Comparison of ENCODE assay signal across 15 cellular contexts in the genomic region with DNA sequence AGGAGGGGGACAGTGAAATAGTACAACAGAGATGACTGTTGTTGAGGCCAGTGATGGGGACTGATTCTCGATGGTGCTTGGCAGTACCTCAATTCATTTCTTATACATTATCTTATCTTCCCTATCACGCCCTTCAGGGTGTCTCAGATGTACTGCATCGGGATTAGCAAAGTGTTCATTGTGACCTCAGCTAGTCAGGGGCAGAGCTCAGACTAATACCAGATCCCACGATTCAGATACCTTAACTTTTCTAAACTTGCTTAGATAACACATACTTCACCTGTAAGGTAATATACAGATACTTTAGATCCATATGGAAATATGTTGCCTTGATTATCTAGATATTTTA.
DNase-seq lines count a peak whose midpoint lies in the region; ATAC-seq, FAIRE-seq and TF ChIP-seq lines count a peak whose summit lies in the region.
"Had no signal": no experiment of that assay in that cellular context is flagged by ENCODE, and none has a peak within 500 bp of the region (broad histone marks: within the 10 kb centered on the region; RNA-seq: fewer than 3 reads in every experiment).

No MANE protein-coding gene starts in this region.

- no peak for ATAC-seq in HCT116
- ATAC-seq: GM23338, HepG2 had no signal

- RAD21 ChIA-PET in HCT116 (lab: Charles Lee; ENCODE audit: low non-redundant PET in 1 of 2, low total read pairs in 2 of 2, uncharacterized antibody in 2 of 2, unreplicated experiment in 2 of 2), result no interaction called here

- H3K36me3 ChIP-seq in HCT116 (ENCODE audit: control insufficient read depth in 1 of 2, insufficient read depth in 2 of 2, low read length in 2 of 2), result no peaks in the 10 kb centered on the region
- no peaks in the 10 kb centered on the region for H3K36me3 ChIP-seq in PC-9 (ENCODE audit: low read depth)
- no peaks in the 10 kb centered on the region for H3K36me3 ChIP-seq in esophagus (ENCODE audit: control insufficient read depth in 2 of 2, insufficient read depth in 2 of 2, low read length in 1 of 2)
- H3K36me3 ChIP-seq in stomach, result no peaks in the 10 kb centered on the region
- H3K36me3 ChIP-seq: BLaER1 treated with 17β-estradiol and CSF1 and Interleukin-3, amounts not matched to agents 10 nM and 100 nM had no signal

- intact Hi-C loops in HCT116 (cut with micrococcal nuclease), result no loop called here
- intact Hi-C loops in PC-9 (cut with micrococcal nuclease; ENCODE audit: unreplicated experiment), result loop anchor here (10.0 kb wide), 1 partner anchor 720 kb away; a partner anchor contains a TSS
- intact Hi-C loops in stomach (cut with DNase I; ENCODE audit: low total_unique reads), result no loop called here

- H3K4me2 ChIP-seq in HCT116 (ENCODE audit: low read length), result peak overlapping the region; percentile 30
- peak overlapping the region; percentile 48 for H3K4me2 ChIP-seq in PC-9
- H3K4me2 ChIP-seq: BLaER1 treated with 17β-estradiol and CSF1 and Interleukin-3, amounts not matched to agents 10 nM and 100 nM; GM23338 had no signal

- H3K36me3 Mint-ChIP-seq in mesothelial cell of epicardium, result peaks cover 1% of the 10 kb centered on the region
- H3K36me3 Mint-ChIP-seq: CD4-positive, CD25-positive, alpha-beta regulatory T cell had no signal

- no peak for TF ChIP-seq POLR2A in HCT116 (IDR thresholded peaks at IDR 0.05; ENCODE audit: borderline replicate concordance, extremely low read depth, insufficient read depth, insufficient read length)
- TF ChIP-seq POLR2A in stomach (IDR thresholded peaks at IDR 0.05), result no peak

- no peak for TF ChIP-seq EP300 in stomach (IDR thresholded peaks at IDR 0.05)

- H3K9me2 ChIP-seq in HCT116 (ENCODE audit: insufficient read depth), result no peaks in the 10 kb centered on the region
- no peaks in the 10 kb centered on the region for H3K9me2 ChIP-seq in PC-9 (ENCODE audit: insufficient read depth)

- no peaks in the 10 kb centered on the region for H4K20me1 ChIP-seq in HCT116 (ENCODE audit: insufficient read depth)
- H4K20me1 ChIP-seq in PC-9 (ENCODE audit: insufficient read depth), result no peaks in the 10 kb centered on the region
- H4K20me1 ChIP-seq: BLaER1 treated with 17β-estradiol and CSF1 and Interleukin-3, amounts not matched to agents 10 nM and 100 nM had no signal

- no peak for DNase-seq in HCT116 (ENCODE audit: low read depth, low spot score)
- DNase-seq in PC-9, result no peak
- no peak for DNase-seq in mesothelial cell of epicardium (ENCODE audit: low spot score in 2 of 2, unreplicated experiment in 2 of 2)
- no peak for DNase-seq in T1000 (lab: John Stamatoyannopoulos, UW)
- no peak for DNase-seq in activated T-cell treated with anti-CD3 and anti-CD28 coated beads for 4 hours
- no peak for DNase-seq in stomach
- no peak for DNase-seq in HTR-8/SVneo (ENCODE audit: insufficient read length, low spot score)
- DNase-seq: ACHN; CD4-positive, CD25-positive, alpha-beta regulatory T cell; DMS53; H7 had no signal

- TF ChIP-seq CTCF in HCT116 (IDR thresholded peaks at IDR 0.05 in 2 of 3, conservative IDR thresholded peaks at IDR 0.05 in 1 of 3; ENCODE audit: borderline replicate concordance in 1 of 3, insufficient read depth in 1 of 3, low read depth in 2 of 3, low read length in 2 of 3) (no peak), PC-9 (conservative IDR thresholded peaks at IDR 0.05) (no peak), mesothelial cell of epicardium (IDR thresholded peaks at IDR 0.05; ENCODE audit: unreplicated experiment) (no peak), stomach (IDR thresholded peaks at IDR 0.05) (no peak)

- POLR2A ChIA-PET in HCT116 (lab: Charles Lee) (no interaction called here), PC-9 (lab: Charles Lee; ENCODE audit: unreplicated experiment) (no interaction called here)

- H3K79me2 ChIP-seq in HCT116 (ENCODE audit: insufficient read depth, low read length) (no peaks in the 10 kb centered on the region), PC-9 (ENCODE audit: low read depth) (no peaks in the 10 kb centered on the region)

- H3K4me3 ChIP-seq in HCT116 (replicated peaks in 1 of 2; ENCODE audit: low read depth in 1 of 2, low read length in 2 of 2) (no peak overlapping the region), PC-9 (no peak overlapping the region), esophagus (ENCODE audit: low read depth in 1 of 2, low read length in 2 of 2) (no peak overlapping the region), stomach (no peak overlapping the region)
- H3K4me3 ChIP-seq: BLaER1 treated with 17β-estradiol and CSF1 and Interleukin-3, amounts not matched to agents 10 nM and 100 nM; GM23338 had no signal

- H2AFZ ChIP-seq in HCT116 (ENCODE audit: low read depth, low read length, poor library complexity, severe bottlenecking) (no peak overlapping the region), PC-9 (no peak overlapping the region)
- H2AFZ ChIP-seq: GM23338 had no signal

- no peak overlapping the region for H3K4me3 Mint-ChIP-seq in mesothelial cell of epicardium
- H3K4me3 Mint-ChIP-seq: CD4-positive, CD25-positive, alpha-beta regulatory T cell; GM23338 had no signal

- WGBS in esophagus, 2 donors, result 24 to 40% methylated on average over 4 of the region's 4 CpGs
- WGBS in stomach, 5 donors, result 18 to 60% (median 39%) methylated on average over 4 of the region's 4 CpGs

- no peak overlapping the region for H3K27ac ChIP-seq in HCT116 (ENCODE audit: low read depth, low read length)
- peak overlapping the region; percentile 76 for H3K27ac ChIP-seq in PC-9
- H3K27ac ChIP-seq in esophagus (ENCODE audit: low read depth in 2 of 2, low read length in 1 of 2), result peak overlapping the region; percentile 52 to 59
- no peak overlapping the region for H3K27ac ChIP-seq in stomach
- H3K27ac ChIP-seq: BLaER1 treated with 17β-estradiol and CSF1 and Interleukin-3, amounts not matched to agents 10 nM and 100 nM had no signal

- H3K27me3 ChIP-seq in HCT116 (ENCODE audit: insufficient read depth, low read length) (no peaks in the 10 kb centered on the region), PC-9 (ENCODE audit: insufficient read depth, low read depth) (no peaks in the 10 kb centered on the region), esophagus (ENCODE audit: control insufficient read depth in 1 of 2, insufficient read depth in 2 of 2, low read length in 2 of 2) (no peaks in the 10 kb centered on the region), stomach (no peaks in the 10 kb centered on the region)
- H3K27me3 ChIP-seq: BLaER1 treated with 17β-estradiol and CSF1 and Interleukin-3, amounts not matched to agents 10 nM and 100 nM had no signal

- no peaks in the 10 kb centered on the region for H3K9me3 ChIP-seq in HCT116 (ENCODE audit: control insufficient read depth in 1 of 2, insufficient read depth in 1 of 2, low read depth in 1 of 2, low read length in 2 of 2)
- H3K9me3 ChIP-seq in PC-9 (ENCODE audit: insufficient read depth, low read depth), result peaks cover 6% of the 10 kb centered on the region; the same call in 1 of the 2 replicates
- no peaks in the 10 kb centered on the region for H3K9me3 ChIP-seq in esophagus (ENCODE audit: control insufficient read depth in 2 of 2, insufficient read depth in 1 of 2, low read depth in 1 of 2, low read length in 1 of 2)
- H3K9me3 ChIP-seq in stomach, result no peaks in the 10 kb centered on the region
- H3K9me3 ChIP-seq: BLaER1 treated with 17β-estradiol and CSF1 and Interleukin-3, amounts not matched to agents 10 nM and 100 nM had no signal

- TF ChIP-seq RAD21 in HCT116 (IDR thresholded peaks at IDR 0.05; ENCODE audit: low read depth), result no peak

- peaks cover 43% of the 10 kb centered on the region for H3K4me1 Mint-ChIP-seq in mesothelial cell of epicardium
- H3K4me1 Mint-ChIP-seq: CD4-positive, CD25-positive, alpha-beta regulatory T cell had no signal

- H3K4me1 ChIP-seq in HCT116 (ENCODE audit: control insufficient read depth in 1 of 2, insufficient read depth in 2 of 2, low read length in 2 of 2) (peaks cover 5 to 17% of the 10 kb centered on the region in 2 experiments), PC-9 (replicated peaks; ENCODE audit: insufficient read depth) (peaks cover 40% of the 10 kb centered on the region), esophagus (ENCODE audit: control insufficient read depth in 2 of 2, insufficient read depth in 2 of 2, low read length in 1 of 2) (peaks cover 0 to 8% of the 10 kb centered on the region in 2 donors), stomach (no peaks in the 10 kb centered on the region)
- H3K4me1 ChIP-seq: BLaER1 treated with 17β-estradiol and CSF1 and Interleukin-3, amounts not matched to agents 10 nM and 100 nM had no signal

- no peaks in the 10 kb centered on the region for H3K27me3 Mint-ChIP-seq in mesothelial cell of epicardium (ENCODE audit: low read depth)
- H3K27me3 Mint-ChIP-seq: CD4-positive, CD25-positive, alpha-beta regulatory T cell had no signal

- H3K9ac ChIP-seq in HCT116 (ENCODE audit: low read length), result no peak overlapping the region
- H3K9ac ChIP-seq: BLaER1 treated with 17β-estradiol and CSF1 and Interleukin-3, amounts not matched to agents 10 nM and 100 nM had no signal

- H3K27ac Mint-ChIP-seq in mesothelial cell of epicardium, result peak overlapping the region; percentile 74
- H3K27ac Mint-ChIP-seq: CD4-positive, CD25-positive, alpha-beta regulatory T cell; GM23338 had no signal

- FAIRE-seq in HTR-8/SVneo (lab: Jason Lieb, UNC), result no peak
- FAIRE-seq: HepG2 had no signal

- CTCF ChIA-PET in HCT116 (lab: Charles Lee) (no interaction called here), PC-9 (lab: Charles Lee) (no interaction called here)

- BruUV-seq in HCT116 (replicated peaks; lab: Mats Ljungman, UMichigan) (no TSS peak), PC-9 (replicated peaks; lab: Mats Ljungman, UMichigan) (no TSS peak)

- peaks cover 24% of the 10 kb centered on the region for H3F3A ChIP-seq in PC-9 (ENCODE audit: insufficient read depth, low read depth)

- H3K9me3 Mint-ChIP-seq in mesothelial cell of epicardium, result peaks cover 1% of the 10 kb centered on the region
- H3K9me3 Mint-ChIP-seq: GM23338 had no signal

TF ChIP-seq in HCT116, 20 proteins besides CTCF, POLR2A, EP300 and RAD21 (continues in another document):
- TF ChIP-seq EZH2phosphoT487 (IDR thresholded peaks at IDR 0.05; ENCODE audit: borderline replicate concordance) (no peak), EGR1 (IDR thresholded peaks at IDR 0.05; ENCODE audit: low read depth) (no peak), ELF1 (IDR thresholded peaks at IDR 0.05; ENCODE audit: borderline replicate concordance, low read depth) (no peak), JUND (IDR thresholded peaks at IDR 0.05) (no peak), CEBPB (IDR thresholded peaks at IDR 0.05; ENCODE audit: low read depth) (no peak), EZH2 (IDR thresholded peaks at IDR 0.05) (no peak), YY1 (IDR thresholded peaks at IDR 0.05; ENCODE audit: extremely low read depth, insufficient replicate concordance, low read depth, low read length) (no peak), SRF (IDR thresholded peaks at IDR 0.05; ENCODE audit: low read depth) (no peak)
- TF ChIP-seq, protein P1, sequence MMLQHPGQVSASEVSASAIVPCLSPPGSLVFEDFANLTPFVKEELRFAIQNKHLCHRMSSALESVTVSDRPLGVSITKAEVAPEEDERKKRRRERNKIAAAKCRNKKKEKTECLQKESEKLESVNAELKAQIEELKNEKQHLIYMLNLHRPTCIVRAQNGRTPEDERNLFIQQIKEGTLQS (IDR thresholded peaks at IDR 0.05), result no peak
- TF ChIP-seq, protein P2, sequence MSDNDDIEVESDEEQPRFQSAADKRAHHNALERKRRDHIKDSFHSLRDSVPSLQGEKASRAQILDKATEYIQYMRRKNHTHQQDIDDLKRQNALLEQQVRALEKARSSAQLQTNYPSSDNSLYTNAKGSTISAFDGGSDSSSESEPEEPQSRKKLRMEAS (IDR thresholded peaks at IDR 0.05), result no peak

Comparison
In these comparisons a context has a peak if more than half of its experiments do, and no peak if none do; other contexts are left out.
1. H3K27ac ChIP-seq: peak in PC-9 (single experiment) and esophagus (2 of 2); none in HCT116 (single experiment) and stomach (0 of 5).